Comparison of ENCODE assay signal across 8 cellular contexts in the genomic region with DNA sequence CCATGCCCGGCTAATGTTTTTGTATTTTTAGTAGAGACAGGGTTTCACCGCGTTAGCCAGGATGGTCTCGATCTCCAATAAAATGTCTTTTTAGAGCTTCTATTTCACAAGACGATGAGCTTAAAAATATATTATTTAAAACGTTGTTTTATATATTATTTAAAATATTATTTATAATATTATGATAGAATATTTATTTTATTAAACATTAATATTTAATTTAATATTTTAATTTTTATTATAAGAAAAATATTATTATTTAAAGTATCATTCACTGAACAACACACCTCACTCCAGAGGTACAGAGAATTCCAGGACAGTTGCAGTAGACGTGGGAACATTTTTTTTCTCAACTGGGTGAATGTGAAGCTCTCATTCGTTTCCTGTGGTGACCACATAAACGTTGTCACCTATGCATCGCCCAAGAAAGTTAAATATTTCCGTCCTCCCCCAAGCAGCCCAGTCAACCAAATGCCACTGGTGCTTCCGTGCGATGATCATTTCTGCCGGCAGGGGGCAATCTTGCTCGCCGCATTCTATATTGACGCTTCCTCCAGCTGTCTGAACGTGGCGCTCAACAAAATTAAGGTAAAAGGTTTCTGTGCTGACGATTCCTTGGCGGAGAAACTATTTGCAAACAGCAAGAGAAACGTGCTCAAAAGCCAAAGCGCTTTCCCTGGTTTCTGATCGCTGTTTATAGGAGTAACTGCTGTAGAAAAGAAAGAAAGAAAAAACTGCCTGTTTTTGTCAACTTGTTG. TPM values are rescaled to one million over a fixed set of nuclear protein-coding genes. Genes with fewer than 3 reads are reported as not detected.
DNase-seq lines count a peak whose midpoint lies in the region; ATAC-seq and TF ChIP-seq lines count a peak whose summit lies in the region.

No MANE protein-coding gene starts in this region.

- 19 to 21% methylated on average over 24 of the region's 24 CpGs for WGBS in lower leg skin, 2 donors

- no peak for TF ChIP-seq POLR2A in lower leg skin (IDR thresholded peaks at IDR 0.05)

- intact Hi-C loops in lower leg skin (cut with DNase I; ENCODE audit: low total_unique reads), result loop anchor here (10.0 kb wide), 1 partner anchor 398 kb away; the partner anchor contains the start of gene GOT2

- DNase-seq in AG08395 (ENCODE audit: low spot score) (peak; percentile 84), NCI-H748 (lab: John Stamatoyannopoulos, UW; ENCODE audit: unreplicated experiment) (peak; percentile 63), dermis microvascular lymphatic vessel endothelial cell (ENCODE audit: low read depth in 2 of 2) (peak; percentile 40 to 74), lower leg skin (ENCODE audit: low spot score in 2 of 2) (peak; percentile 75 to 97)
- peak; percentile 83 for DNase-seq in activated CD4-positive, alpha-beta T cell treated with anti-CD3 and anti-CD28 coated beads, Interleukin-2, amount 50 U/mL, for 1 hour
- DNase-seq in stimulated activated CD4-positive, alpha-beta T cell treated with anti-CD3 and anti-CD28 coated beads, TNF-alpha, amount 100 ng/mL, for 4 hours (ENCODE audit: low read depth in 3 of 3), result peak; percentile 66 to 75 (median 69)

- ATAC-seq in GM18520 (IDR thresholded peaks at IDR 0.05; ENCODE audit: unreplicated experiment) (peak; percentile 64), HG03175 (IDR thresholded peaks at IDR 0.05; ENCODE audit: unreplicated experiment) (peak; percentile 95)

- no peak overlapping the region for H3K4me3 ChIP-seq in lower leg skin (ENCODE audit: low read depth, poor library complexity, severe bottlenecking)

- peak in 1 of 3 donors; percentile 55 for TF ChIP-seq CTCF in lower leg skin (IDR thresholded peaks at IDR 0.05)

RNA-seq across cellular contexts. Expression of gene PRSS54, which starts 41.7 kb away (rescaled TPM):
- total RNA-seq in dermis microvascular lymphatic vessel endothelial cell (not detected in 2 replicates), lower leg skin (not detected)

RNA-seq across cellular contexts. Expression of gene GINS3, which starts 55.8 kb away (rescaled TPM):
- total RNA-seq in dermis microvascular lymphatic vessel endothelial cell (8.1 and 11.8 TPM in 2 replicates), lower leg skin (10 to 100 TPM in 1 of 4 donors, 1 to 10 TPM in 3; 2.8 to 12.4 (median 7.0) TPM)
